In genomic region chr1:95072117-95072516, GRCh38 we compare ENCODE assay signal across 8 cellular contexts. TPM values are rescaled to one million over a fixed set of nuclear protein-coding genes. Genes with fewer than 3 reads are reported as not detected.
DNase-seq lines count a peak whose midpoint lies in the region; ATAC-seq and TF ChIP-seq lines count a peak whose summit lies in the region.

No MANE protein-coding gene starts in this region.

- peak overlapping the region; percentile 95 to 100 (median 97) for H3K27ac Mint-ChIP-seq in naive thymus-derived CD4-positive, alpha-beta T cell

- POLR2A ChIA-PET in naive thymus-derived CD4-positive, alpha-beta T cell (lab: Charles Lee) = interaction anchor here (0.8 to 2.9 kb wide), 5 partner anchors 9 to 655 kb away, joined by 3 to 14 read pairs (median 5); partner anchors contain the start of gene RWDD3
- POLR2A ChIA-PET in GM10248 (lab: Yijun Ruan, JAX) = no interaction called here

- DNase-seq in BE2C = no peak
- no peak for DNase-seq in choroid plexus epithelial cell (ENCODE audit: low read depth)
- no peak for DNase-seq in naive thymus-derived CD4-positive, alpha-beta T cell
- DNase-seq in D341Med (ENCODE audit: low spot score) = no peak
- DNase-seq in GM10248 (ENCODE audit: extremely low spot score) = no peak
- no peak for DNase-seq in ecto neural progenitor cell (ENCODE audit: low spot score)

- no peaks in the 10 kb centered on the region for H3K36me3 ChIP-seq in BE2C
- H3K36me3 ChIP-seq in HUES64 (ENCODE audit: insufficient read depth, low read length) = no peaks in the 10 kb centered on the region
- H3K36me3 ChIP-seq in naive thymus-derived CD4-positive, alpha-beta T cell (ENCODE audit: control insufficient read depth in 2 of 3, insufficient read depth in 3 of 3, low read length in 3 of 3) = no peaks in the 10 kb centered on the region

- CTCF ChIA-PET in naive thymus-derived CD4-positive, alpha-beta T cell (lab: Charles Lee) = interaction anchor here (1.4 kb wide), 1 partner anchor 162 kb away, joined by 8 read pairs; the partner anchor contains the start of gene RWDD3
- CTCF ChIA-PET in GM10248 (lab: Yijun Ruan, JAX) = interaction anchor here (0.6 to 1.3 kb wide), 3 partner anchors 10 to 29 kb away, joined by 3 to 6 read pairs (median 3); no protein-coding TSS in a partner anchor

- peaks cover 0 to 4% (median 0%) of the 10 kb centered on the region in 11 donors for H3K9me3 Mint-ChIP-seq in naive thymus-derived CD4-positive, alpha-beta T cell

- WGBS in HUES64 = 37% methylated on average over 6 of the region's 7 CpGs

- H3K27ac ChIP-seq in HUES64 (ENCODE audit: low read depth, low read length) = no peak overlapping the region
- H3K27ac ChIP-seq in naive thymus-derived CD4-positive, alpha-beta T cell (ENCODE audit: low read depth, low read length) = peak overlapping the region; percentile 85

- H3K4me1 ChIP-seq in BE2C (no peaks in the 10 kb centered on the region), HUES64 (ENCODE audit: insufficient read depth, low read length) (no peaks in the 10 kb centered on the region; the same call in 1 of the 2 replicates)
- peaks cover 8 to 12% of the 10 kb centered on the region in 2 donors for H3K4me1 ChIP-seq in naive thymus-derived CD4-positive, alpha-beta T cell (ENCODE audit: control insufficient read depth in 2 of 2, insufficient read depth in 2 of 2, low read length in 2 of 2)

- peak overlapping the region; percentile 88 to 100 (median 98) for H3K4me3 Mint-ChIP-seq in naive thymus-derived CD4-positive, alpha-beta T cell

- ATAC-seq in naive thymus-derived CD4-positive, alpha-beta T cell = no peak
- no peak for ATAC-seq in HG03097 (IDR thresholded peaks at IDR 0.05; ENCODE audit: low FRiP score, unreplicated experiment)

- H3K4me3 ChIP-seq in BE2C (ENCODE audit: low read depth, low read length) (peak overlapping the region; percentile 83), HUES64 (ENCODE audit: low read length) (peak overlapping the region; percentile 84), choroid plexus epithelial cell (ENCODE audit: low read depth, low read length) (peak overlapping the region; percentile 96)
- H3K4me3 ChIP-seq in naive thymus-derived CD4-positive, alpha-beta T cell (ENCODE audit: low read length) = peak overlapping the region; percentile 96

- peak overlapping the region; percentile 24; the same call in 1 of the 2 replicates for H3K9ac ChIP-seq in HUES64 (ENCODE audit: low read depth, low read length)

- TF ChIP-seq CTCF in BE2C (IDR thresholded peaks at IDR 0.05; ENCODE audit: low read depth, low read length) (no peak), choroid plexus epithelial cell (conservative IDR thresholded peaks at IDR 0.05; ENCODE audit: low read depth, low read length) (no peak), GM10248 (IDR thresholded peaks at IDR 0.05; ENCODE audit: control extremely low read depth, extremely low read depth, low read depth, missing control alignments) (no peak)

- H3K4me1 Mint-ChIP-seq in naive thymus-derived CD4-positive, alpha-beta T cell = peaks cover 10 to 26% (median 18%) of the 10 kb centered on the region in 7 donors

- intact Hi-C loops in naive thymus-derived CD4-positive, alpha-beta T cell (cut with micrococcal nuclease) = loop anchor here (1.0 to 10.0 kb wide), 16 partner anchors 29 to 1892 kb away; partner anchors contain the start of genes ABCD3 (in 2 of the 2), PTBP2 (in 2 of the 2), RWDD3 (in 2 of the 2) and CCDC18 (in 1 of the 2)

- peaks cover 0 to 10% (median 6%) of the 10 kb centered on the region in 5 donors for H3K36me3 Mint-ChIP-seq in naive thymus-derived CD4-positive, alpha-beta T cell

- peaks cover 0 to 6% (median 0%) of the 10 kb centered on the region in 5 donors for H3K27me3 Mint-ChIP-seq in naive thymus-derived CD4-positive, alpha-beta T cell

- H3K9me3 ChIP-seq in BE2C (no peaks in the 10 kb centered on the region), HUES64 (ENCODE audit: insufficient read depth, low read depth, low read length) (no peaks in the 10 kb centered on the region)
- no peaks in the 10 kb centered on the region for H3K9me3 ChIP-seq in naive thymus-derived CD4-positive, alpha-beta T cell (ENCODE audit: control insufficient read depth in 2 of 3, low read length in 3 of 3)

- H3K27me3 ChIP-seq in BE2C = no peaks in the 10 kb centered on the region
- H3K27me3 ChIP-seq in HUES64 (ENCODE audit: insufficient read depth, low read length) = 0 out of 2 replicates have a peak, but pooled peaks cover 5% of the 10 kb centered on the region
- no peaks in the 10 kb centered on the region for H3K27me3 ChIP-seq in naive thymus-derived CD4-positive, alpha-beta T cell (ENCODE audit: control insufficient read depth in 2 of 2, insufficient read depth in 2 of 2, low read length in 2 of 2)

RNA-seq across cellular contexts. Expression of gene ALG14, which starts 0.6 kb away (rescaled TPM):
- 17.7 TPM for polyA plus RNA-seq in BE2C (2012; ENCODE audit: insufficient read depth, insufficient read length, low read depth)
- 2.7 TPM for polyA plus RNA-seq in HUES64 (2013, experiment 1 of 2)
- polyA plus RNA-seq in HUES64 (2013, experiment 2 of 2) = 1.6 TPM
- total RNA-seq in naive thymus-derived CD4-positive, alpha-beta T cell = 1 to 10 TPM; 1.1 to 2.2 (median 1.5) TPM
- polyA plus RNA-seq in naive thymus-derived CD4-positive, alpha-beta T cell = 1 to 10 TPM; 1.7 to 3.2 TPM

RNA-seq across cellular contexts. Expression of gene TLCD4, which starts 45.0 kb away (rescaled TPM):
- polyA plus RNA-seq in BE2C (2012; ENCODE audit: insufficient read depth, insufficient read length, low read depth) = not detected
- 0.80 TPM for polyA plus RNA-seq in HUES64 (2013, experiment 1 of 2)
- 1.1 TPM for polyA plus RNA-seq in HUES64 (2013, experiment 2 of 2)
- total RNA-seq in naive thymus-derived CD4-positive, alpha-beta T cell = not detected
- not detected for polyA plus RNA-seq in naive thymus-derived CD4-positive, alpha-beta T cell
